Comparison of ENCODE assay signal across 16 cellular contexts in the genomic region with DNA sequence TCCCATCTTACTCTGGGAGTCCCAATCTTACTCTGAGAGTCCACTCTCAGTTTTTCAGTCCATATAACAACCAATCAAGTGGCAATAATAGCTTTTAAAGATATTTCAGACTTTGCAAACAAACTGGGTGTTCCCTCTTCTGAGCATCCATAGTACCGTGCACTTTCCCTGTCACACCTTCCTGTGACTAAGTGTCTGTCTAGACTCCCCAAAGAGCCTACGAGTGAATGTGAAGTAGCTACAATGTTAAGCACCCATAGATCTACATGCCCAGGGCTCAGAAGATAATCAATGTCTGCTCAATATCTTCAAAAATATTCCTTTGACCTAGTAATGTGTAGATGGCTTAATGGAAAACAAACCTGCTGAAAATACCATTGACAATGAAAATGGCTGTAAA.
DNase-seq lines count a peak whose midpoint lies in the region; ATAC-seq and TF ChIP-seq lines count a peak whose summit lies in the region.
"Had no signal": no experiment of that assay in that cellular context is flagged by ENCODE, and none has a peak within 500 bp of the region (broad histone marks: within the 10 kb centered on the region; RNA-seq: fewer than 3 reads in every experiment).

No MANE protein-coding gene starts in this region.

- H3K9me3 ChIP-seq in PC-3 (ENCODE audit: low read length) = no peaks in the 10 kb centered on the region
- no peaks in the 10 kb centered on the region for H3K9me3 ChIP-seq in ovary

- no peaks in the 10 kb centered on the region for H3K27me3 ChIP-seq in PC-3 (ENCODE audit: low read length)
- no peaks in the 10 kb centered on the region for H3K27me3 ChIP-seq in ovary
- H3K27me3 ChIP-seq: dorsolateral prefrontal cortex had no signal

- no peaks in the 10 kb centered on the region for H3K4me1 ChIP-seq in PC-3 (ENCODE audit: insufficient read depth, low read length)
- peaks cover 3% of the 10 kb centered on the region for H3K4me1 ChIP-seq in ovary (ENCODE audit: insufficient read depth)

- intact Hi-C loops in PC-3 (cut with micrococcal nuclease) = loop anchor here (2.0 kb wide), 1 partner anchor 20 kb away; no protein-coding TSS in a partner anchor
- intact Hi-C loops in ovary (cut with DNase I) = no loop called here

- TF ChIP-seq POLR2A in ovary (IDR thresholded peaks at IDR 0.05) = no peak

- H2AFZ ChIP-seq in PC-3 (ENCODE audit: low read length) = no peak overlapping the region

- no peak for TF ChIP-seq EP300 in ovary (IDR thresholded peaks at IDR 0.05)

- no peak overlapping the region for H3K4me2 ChIP-seq in PC-3 (ENCODE audit: low read length)

- peak; percentile 5 for ATAC-seq in GM18907 (IDR thresholded peaks at IDR 0.05; ENCODE audit: unreplicated experiment)
- peak; percentile 8 for ATAC-seq in GM21717 (IDR thresholded peaks at IDR 0.05; ENCODE audit: unreplicated experiment)
- peak; percentile 10 for ATAC-seq in HG03378 (IDR thresholded peaks at IDR 0.05; ENCODE audit: unreplicated experiment)
- ATAC-seq in stimulated activated effector memory CD8-positive, alpha-beta T cell treated with anti-CD3 and anti-CD28 coated beads, Interleukin-12 subunit alpha, Interleukin-12 subunit beta, amount 100 ng/mL, for 72 hours = no peak
- ATAC-seq in PC-3 = no peak
- ATAC-seq: activated T-cell treated with anti-CD3 and anti-CD28 coated beads, Interleukin-2, amount 50 U/mL, for 4 hours had no signal

- CTCF ChIA-PET in PC-3 (lab: Charles Lee) = no interaction called here

- H3K4me3 ChIP-seq in PC-3 (ENCODE audit: low read length) (no peak overlapping the region), ovary (no peak overlapping the region)
- H3K4me3 ChIP-seq: dorsolateral prefrontal cortex had no signal

- peaks cover 11% of the 10 kb centered on the region for H3K9me3 Mint-ChIP-seq in stimulated activated effector memory CD8-positive, alpha-beta T cell treated with anti-CD3 and anti-CD28 coated beads, Interleukin-12 subunit alpha, Interleukin-12 subunit beta, amount 100 ng/mL, for 72 hours

- H3K79me2 ChIP-seq in PC-3 (ENCODE audit: low read length) = no peaks in the 10 kb centered on the region

- H3K9me2 ChIP-seq in PC-3 (replicated peaks; ENCODE audit: low read length) = no peaks in the 10 kb centered on the region

- no peak overlapping the region for H3K9ac ChIP-seq in PC-3 (ENCODE audit: low read length)

- BruUV-seq in PC-3 (replicated peaks; lab: Mats Ljungman, UMichigan) = no TSS peak

- POLR2A ChIA-PET in PC-3 (lab: Charles Lee; ENCODE audit: unreplicated experiment) = no interaction called here

- 90 to 95% (median 95%) methylated on average over 2 of the region's 2 CpGs for WGBS in ovary, 3 donors

- peaks cover 39% of the 10 kb centered on the region for H3K4me1 Mint-ChIP-seq in stimulated activated effector memory CD8-positive, alpha-beta T cell treated with anti-CD3 and anti-CD28 coated beads, Interleukin-12 subunit alpha, Interleukin-12 subunit beta, amount 100 ng/mL, for 72 hours

- peak overlapping the region; percentile 83 for H3K27ac Mint-ChIP-seq in stimulated activated effector memory CD8-positive, alpha-beta T cell treated with anti-CD3 and anti-CD28 coated beads, Interleukin-12 subunit alpha, Interleukin-12 subunit beta, amount 100 ng/mL, for 72 hours
- H3K27ac Mint-ChIP-seq: T-helper 2 cell treated with Interferon-gamma antibody and Interleukin-4, amounts not matched to agents 5 μg/mL and 100 μg/mL, for 36 hours had no signal

- peaks cover 20% of the 10 kb centered on the region for H3K36me3 Mint-ChIP-seq in stimulated activated effector memory CD8-positive, alpha-beta T cell treated with anti-CD3 and anti-CD28 coated beads, Interleukin-12 subunit alpha, Interleukin-12 subunit beta, amount 100 ng/mL, for 72 hours

- H3K36me3 ChIP-seq in PC-3 (ENCODE audit: low read depth, low read length) (peaks cover 15% of the 10 kb centered on the region), ovary (no peaks in the 10 kb centered on the region)

- no peak for DNase-seq in stimulated activated effector memory CD8-positive, alpha-beta T cell treated with anti-CD3 and anti-CD28 coated beads, Interleukin-12 subunit alpha, Interleukin-12 subunit beta, amount 100 ng/mL, for 72 hours (ENCODE audit: low spot score in 2 of 2)
- DNase-seq in PC-3 (no peak), ovary (no peak), NCI-H524 treated with DMSO at 0.1 percent for 48 hours (lab: John Stamatoyannopoulos, UW) (no peak)
- DNase-seq: activated CD4-positive, alpha-beta T cell treated with anti-CD3 and anti-CD28 coated beads for 4 hours; activated T-cell treated with anti-CD3 and anti-CD28 coated beads, Interleukin-2, amount 50 U/mL, for 4 hours; dorsolateral prefrontal cortex; head of caudate nucleus; mesenchymal stem cell; NCI-H1694 treated with DMSO at 0.1 percent for 48 hours; Right ventricle myocardium superior; stimulated activated CD4-positive, alpha-beta T cell treated with anti-CD3 and anti-CD28 coated beads, Interleukin-15, amount 100 ng/mL, for 24 hours had no signal

- no peak for TF ChIP-seq CTCF in PC-3 (conservative IDR thresholded peaks at IDR 0.05; ENCODE audit: low read depth, low read length)
- TF ChIP-seq CTCF in ovary (IDR thresholded peaks at IDR 0.05) = no peak

- H3K27ac ChIP-seq in PC-3 (ENCODE audit: low read length) (no peak overlapping the region), ovary (no peak overlapping the region)

- H3F3A ChIP-seq in PC-3 (ENCODE audit: low read length, unreplicated experiment) = no peaks in the 10 kb centered on the region

- H4K20me1 ChIP-seq in PC-3 (ENCODE audit: low read length) = no peaks in the 10 kb centered on the region

- H3K4me3 Mint-ChIP-seq in stimulated activated effector memory CD8-positive, alpha-beta T cell treated with anti-CD3 and anti-CD28 coated beads, Interleukin-12 subunit alpha, Interleukin-12 subunit beta, amount 100 ng/mL, for 72 hours = peak overlapping the region; percentile 23
- H3K4me3 Mint-ChIP-seq: activated T-cell treated with anti-CD3 and anti-CD28 coated beads, Interleukin-2, amount 50 U/mL, for 4 hours; T-helper 2 cell treated with Interferon-gamma antibody and Interleukin-4, amounts not matched to agents 5 μg/mL and 100 μg/mL, for 36 hours had no signal

Comparison
In these comparisons a context has a peak if more than half of its experiments do, and no peak if none do; other contexts are left out.
1. ATAC-seq: peak in GM18907 (single experiment), GM21717 (single experiment) and HG03378 (single experiment); none in stimulated activated effector memory CD8-positive, alpha-beta T cell treated with anti-CD3 and anti-CD28 coated beads, Interleukin-12 subunit alpha, Interleukin-12 subunit beta, amount 100 ng/mL, for 72 hours (single experiment) and PC-3 (single experiment).